ENCODE assay signal across 23 cellular contexts in genomic region chr7:99418260-99418659, GRCh38. TPM values are rescaled to one million over a fixed set of nuclear protein-coding genes. Genes with fewer than 3 reads are reported as not detected.
DNase-seq lines count a peak whose midpoint lies in the region; ATAC-seq, FAIRE-seq and TF ChIP-seq lines count a peak whose summit lies in the region.
"Had no signal": no experiment of that assay in that cellular context is flagged by ENCODE, and none has a peak within 500 bp of the region (broad histone marks: within the 10 kb centered on the region; RNA-seq: fewer than 3 reads in every experiment).

No MANE protein-coding gene starts in this region.

- TF ChIP-seq POLR2A in GM12891 (IDR thresholded peaks at IDR 0.05; ENCODE audit: low read depth, low read length) (0 out of 2 replicates have a peak, but pooled peaks have one; percentile 20), GM12878 (IDR thresholded peaks at IDR 0.05; ENCODE audit: low read depth, low read length) (peak; percentile 56)

- SMC1A ChIA-PET in GM12878 (lab: Charles Lee; ENCODE audit: uncharacterized antibody, unreplicated experiment): no interaction called here

- H3K27ac Mint-ChIP-seq in Caco-2 (ENCODE audit: unreplicated experiment) (peak overlapping the region; percentile 75), neural progenitor cell (no peak overlapping the region)
- H3K27ac Mint-ChIP-seq: CD4-positive, CD25-positive, alpha-beta regulatory T cell had no signal

- peaks cover 8% of the 10 kb centered on the region for H3K4me1 Mint-ChIP-seq in Caco-2 (ENCODE audit: low read depth, unreplicated experiment)
- H3K4me1 Mint-ChIP-seq in neural progenitor cell: no peaks in the 10 kb centered on the region

- TF ChIP-seq RAD21 in GM12878 (IDR thresholded peaks at IDR 0.05; ENCODE audit: insufficient read depth, low read depth, low read length): no peak

- H3K4me1 ChIP-seq in Caco-2: no peaks in the 10 kb centered on the region
- H3K4me1 ChIP-seq in GM12878 (ENCODE audit: control insufficient read depth, insufficient read depth, low read length): no peaks in the 10 kb centered on the region
- H3K4me1 ChIP-seq in osteoblast (ENCODE audit: insufficient read depth, low read length): no peaks in the 10 kb centered on the region
- H3K4me1 ChIP-seq in neural progenitor cell: no peaks in the 10 kb centered on the region

- H3K36me3 ChIP-seq in Caco-2 (ENCODE audit: control insufficient read depth, insufficient read depth, low read length): peaks cover 16% of the 10 kb centered on the region
- H3K36me3 ChIP-seq in GM12878 (ENCODE audit: control insufficient read depth in 2 of 2, insufficient read depth in 2 of 2, low read length in 1 of 2): peaks cover 23 to 24% of the 10 kb centered on the region in 2 experiments
- H3K36me3 ChIP-seq in osteoblast (ENCODE audit: insufficient read depth, low read length): peaks cover 69% of the 10 kb centered on the region
- H3K36me3 ChIP-seq in neural progenitor cell: peaks cover 7% of the 10 kb centered on the region

- CTCF ChIA-PET in Caco-2 (lab: Charles Lee) (no interaction called here), GM12878 (lab: Yijun Ruan, JAX) (no interaction called here)

- peaks cover 9% of the 10 kb centered on the region for H3F3A ChIP-seq in neural progenitor cell (ENCODE audit: low read depth)

- H2AFZ ChIP-seq in GM12878 (ENCODE audit: control insufficient read depth, low read depth, low read length) (no peak overlapping the region), osteoblast (ENCODE audit: low read length) (no peak overlapping the region), neural progenitor cell (replicated peaks) (no peak overlapping the region)

- no peak overlapping the region for H3K27ac ChIP-seq in GM12878 (ENCODE audit: control insufficient read depth, insufficient read depth)
- no peak overlapping the region for H3K27ac ChIP-seq in osteoblast (ENCODE audit: low read depth, low read length)
- H3K27ac ChIP-seq in neural progenitor cell: no peak overlapping the region
- H3K27ac ChIP-seq: SK-N-MC had no signal

- in situ Hi-C loops in GM12878 (cut with MboI): no loop called here

- H3K27me3 ChIP-seq in Caco-2 (replicated peaks; ENCODE audit: control insufficient read depth, insufficient read depth, low read length) (no peaks in the 10 kb centered on the region), GM12878 (replicated peaks in 1 of 2; ENCODE audit: control insufficient read depth in 2 of 2, insufficient read depth in 2 of 2, low read length in 1 of 2) (no peaks in the 10 kb centered on the region), osteoblast (ENCODE audit: insufficient read depth, low read length) (no peaks in the 10 kb centered on the region), neural progenitor cell (no peaks in the 10 kb centered on the region)

- POLR2A ChIA-PET in Caco-2 (lab: Charles Lee) (interaction anchor here (0.8 to 2.0 kb wide), 2 partner anchors 9 to 44 kb away, joined by 3 to 13 read pairs; partner anchors contain the start of genes ARPC1B, BUD31 and PDAP1), GM12878 (lab: Charles Lee) (no interaction called here)

- RAD21 ChIA-PET in GM12878 (lab: Charles Lee; ENCODE audit: unreplicated experiment): no interaction called here

- FAIRE-seq in GM12891 (lab: Jason Lieb, UNC) (no peak), GM12878 (lab: Jason Lieb, UNC) (no peak)
- FAIRE-seq: GM18507, H54 had no signal

- BruUV-seq in Caco-2 (replicated peaks; lab: Mats Ljungman, UMichigan): no TSS peak
- BruUV-seq in GM12878 (replicated peaks; lab: Mats Ljungman, UMichigan): no TSS peak

- H3K4me3 Mint-ChIP-seq in Caco-2 (ENCODE audit: unreplicated experiment) (no peak overlapping the region), neural progenitor cell (no peak overlapping the region)
- H3K4me3 Mint-ChIP-seq: CD4-positive, CD25-positive, alpha-beta regulatory T cell had no signal

- no peak overlapping the region for H3K4me2 ChIP-seq in GM12878 (ENCODE audit: control insufficient read depth, insufficient read depth)
- H3K4me2 ChIP-seq in osteoblast (ENCODE audit: insufficient read depth, low read length): no peak overlapping the region
- H3K4me2 ChIP-seq in neural progenitor cell: no peak overlapping the region

- H3K27me3 Mint-ChIP-seq in Caco-2 (ENCODE audit: insufficient read depth, unreplicated experiment): no peaks in the 10 kb centered on the region
- H3K27me3 Mint-ChIP-seq in neural progenitor cell (ENCODE audit: insufficient read depth, low read depth): no peaks in the 10 kb centered on the region
- H3K27me3 Mint-ChIP-seq: CD4-positive, CD25-positive, alpha-beta regulatory T cell had no signal

- intact Hi-C loops in Caco-2 (cut with micrococcal nuclease; ENCODE audit: unreplicated experiment) (no loop called here), GM12878 (cut with micrococcal nuclease; ENCODE audit: unreplicated experiment) (no loop called here)

- TF ChIP-seq CTCF in Caco-2 (IDR thresholded peaks at IDR 0.05; ENCODE audit: insufficient read depth in 1 of 2, low read depth in 1 of 2, low read length in 1 of 2, severe bottlenecking in 1 of 2, unreplicated experiment in 1 of 2) (no peak), GM12878 (IDR thresholded peaks at IDR 0.05 in 2 of 3, conservative IDR thresholded peaks at IDR 0.05 in 1 of 3; ENCODE audit: control insufficient read depth in 2 of 3, extremely low read depth in 1 of 3, insufficient read depth in 1 of 3, low read depth in 3 of 3, low read length in 3 of 3) (no peak), osteoblast (IDR thresholded peaks at IDR 0.05; ENCODE audit: extremely low read depth, low read depth, low read length) (no peak), neural progenitor cell (IDR thresholded peaks at IDR 0.05) (no peak)

- H4K20me1 ChIP-seq in GM12878 (ENCODE audit: control insufficient read depth, insufficient read depth): no peaks in the 10 kb centered on the region
- H4K20me1 ChIP-seq in osteoblast (ENCODE audit: insufficient read depth, low read length): peaks cover 2% of the 10 kb centered on the region
- peaks cover 12% of the 10 kb centered on the region for H4K20me1 ChIP-seq in neural progenitor cell (ENCODE audit: low read depth)

- no peak; the same call in 2 of the 3 replicates for ATAC-seq in GM12878
- ATAC-seq in HG02973 (IDR thresholded peaks at IDR 0.05; ENCODE audit: unreplicated experiment): no peak

- WGBS in GM12878 (ENCODE audit: insufficient coverage, insufficient replicate concordance, low lambda C conversion rate, missing lambda C conversion rate): 97% methylated on average over 9 of the region's 9 CpGs

- TF ChIP-seq EP300 in GM12878 (IDR thresholded peaks at IDR 0.05; ENCODE audit: borderline replicate concordance in 1 of 2, control insufficient read depth in 1 of 2, low read depth in 2 of 2, low read length in 2 of 2): no peak

- H3K9me3 Mint-ChIP-seq in Caco-2 (ENCODE audit: unreplicated experiment) (no peaks in the 10 kb centered on the region), neural progenitor cell (no peaks in the 10 kb centered on the region)
- H3K9me3 Mint-ChIP-seq: CD4-positive, CD25-positive, alpha-beta regulatory T cell had no signal

- H3K9ac ChIP-seq in GM12878 (ENCODE audit: control insufficient read depth, insufficient read depth, low read length): no peak overlapping the region
- no peak overlapping the region for H3K9ac ChIP-seq in neural progenitor cell

- H3K36me3 Mint-ChIP-seq in Caco-2 (ENCODE audit: insufficient read depth, unreplicated experiment): peaks cover 100% of the 10 kb centered on the region
- peaks cover 30% of the 10 kb centered on the region for H3K36me3 Mint-ChIP-seq in neural progenitor cell

- H3K79me2 ChIP-seq in GM12878 (ENCODE audit: control insufficient read depth, insufficient read depth, low read length) (no peaks in the 10 kb centered on the region), osteoblast (ENCODE audit: insufficient read depth, low read length) (peaks cover 20% of the 10 kb centered on the region), neural progenitor cell (ENCODE audit: low read depth) (no peaks in the 10 kb centered on the region)

- H3K9me3 ChIP-seq in Caco-2 (no peaks in the 10 kb centered on the region), GM12878 (replicated peaks; ENCODE audit: control insufficient read depth, insufficient read depth, low read length) (no peaks in the 10 kb centered on the region), osteoblast (ENCODE audit: low read depth, low read length) (no peaks in the 10 kb centered on the region), neural progenitor cell (ENCODE audit: low read depth) (peaks cover 3% of the 10 kb centered on the region)

- DNase-seq in Caco-2: no peak
- no peak for DNase-seq in GM12891 (ENCODE audit: insufficient read length, low spot score)
- no peak for DNase-seq in GM12878 (ENCODE audit: low read depth, low spot score)
- peak; percentile 36 for DNase-seq in osteoblast (ENCODE audit: insufficient read length, low spot score, missing footprints)
- no peak for DNase-seq in neural progenitor cell (ENCODE audit: low spot score)
- DNase-seq in putamen (ENCODE audit: low spot score): no peak
- DNase-seq: CD4-positive, CD25-positive, alpha-beta regulatory T cell; DMS 273 treated with DMSO at 0.1 percent for 48 hours; DMS79 treated with DMSO at 0.1 percent for 48 hours; MM.1S; NCI-H1048; NCI-H1417 treated with DMSO at 0.1 percent for 48 hours; NCI-H187 treated with DMSO at 0.1 percent for 48 hours; NCI-H2107; NCI-H446 treated with DMSO at 0.1 percent for 48 hours; NCI-H526 treated with DMSO at 0.1 percent for 48 hours; OCI-M1; SHP77 treated with DMSO at 0.1 percent for 48 hours; SW 1271 had no signal

- H3K4me3 ChIP-seq in Caco-2 (ENCODE audit: low read depth, low read length) (no peak overlapping the region), GM12878 (no peak overlapping the region), osteoblast (ENCODE audit: insufficient read depth, low read length) (no peak overlapping the region), neural progenitor cell (no peak overlapping the region)
- H3K4me3 ChIP-seq: SK-N-MC had no signal

RNA-seq across cellular contexts. Expression of gene BUD31, which starts 9.5 kb away (rescaled TPM):
- total RNA-seq in Caco-2 (2022) (199 and 220 TPM in 2 replicates), GM12878 (2014; rRNA removed) (107 TPM in 2 replicates), GM12878 (2014; rRNA removed; fragmentation: Illumina TruSeq; extraction: Trizol) (131 and 143 TPM in 2 replicates), GM12878 (2021) (108 and 134 TPM in 2 replicates), osteoblast (122 and 124 TPM in 2 replicates), neural progenitor cell (ENCODE audit: low replicate concordance) (59.7 and 98.2 TPM in 2 replicates)
- polyA plus RNA-seq in GM12891 (2012; ENCODE audit: low read depth, missing spikeins): 93.9 TPM
- 18.3 and 21.9 TPM in 2 replicates for total RNA-seq in GM12878 (2013; cell fraction: nucleolus; rRNA removed)
- 88.1 TPM for polyA plus RNA-seq in GM12878 (2011; ENCODE audit: low read depth)
- polyA plus RNA-seq in GM12878 (2011; rRNA removed) (74.2 and 104 TPM in 2 replicates), GM12878 (2014; fragmentation: Illumina TruSeq; extraction: Trizol) (185 and 257 TPM in 2 replicates), GM12878 (2014; fragmentation: Nextera tagmentation; extraction: Ambion mirVana) (100 to 1,000 TPM; 125 to 127 TPM), GM12878 (2014; rRNA removed) (112 and 118 TPM in 2 replicates), GM12878 (2016; fragmentation: Nextera tagmentation; extraction: Ambion mirVana) (100 to 1,000 TPM; 301 to 317 TPM)
- polyA plus RNA-seq in GM12878 (2011; cell fraction: cytosol; rRNA removed): 78.9 and 85.9 TPM in 2 replicates
- 42.2 and 44.8 TPM in 2 replicates for polyA plus RNA-seq in GM12878 (2011; cell fraction: nucleus; rRNA removed)
- 90.5 and 113 TPM in 2 replicates for polyA plus RNA-seq in GM12878 (2012)
- 41.5 and 60.5 TPM in 2 replicates for polyA minus RNA-seq in GM12878 (2011; rRNA and poly(A)+ RNA removed)
- 21.0 and 24.6 TPM in 2 replicates for polyA minus RNA-seq in GM12878 (2011; cell fraction: cytosol; rRNA and poly(A)+ RNA removed)
- polyA minus RNA-seq in GM12878 (2011; cell fraction: nucleus; rRNA and poly(A)+ RNA removed): 12.0 and 18.1 TPM in 2 replicates

RNA-seq across cellular contexts. Expression of gene PDAP1, which starts 9.9 kb away (rescaled TPM):
- total RNA-seq in Caco-2 (2022) (180 and 191 TPM in 2 replicates), GM12878 (2014; rRNA removed) (35.9 and 37.8 TPM in 2 replicates), GM12878 (2014; rRNA removed; fragmentation: Illumina TruSeq; extraction: Trizol) (94.9 and 107 TPM in 2 replicates), GM12878 (2021) (111 and 114 TPM in 2 replicates), osteoblast (33.0 and 33.7 TPM in 2 replicates), neural progenitor cell (ENCODE audit: low replicate concordance) (136 and 170 TPM in 2 replicates)
- polyA plus RNA-seq in GM12891 (2012; ENCODE audit: low read depth, missing spikeins): 123 TPM
- 9.5 and 11.1 TPM in 2 replicates for total RNA-seq in GM12878 (2013; cell fraction: nucleolus; rRNA removed)
- polyA plus RNA-seq in GM12878 (2011; ENCODE audit: low read depth): 68.1 TPM
- polyA plus RNA-seq in GM12878 (2011; rRNA removed) (30.5 and 48.4 TPM in 2 replicates), GM12878 (2014; fragmentation: Illumina TruSeq; extraction: Trizol) (132 and 200 TPM in 2 replicates), GM12878 (2014; fragmentation: Nextera tagmentation; extraction: Ambion mirVana) (10 to 100 TPM in 1 of 2 experiments, 1 to 10 TPM in 1; 6.6 to 13.8 TPM), GM12878 (2014; rRNA removed) (60.6 and 76.4 TPM in 2 replicates), GM12878 (2016; fragmentation: Nextera tagmentation; extraction: Ambion mirVana) (100 to 1,000 TPM in 1 of 2 experiments, 10 to 100 TPM in 1; 99.1 to 107 TPM)
- polyA plus RNA-seq in GM12878 (2011; cell fraction: cytosol; rRNA removed): 28.5 and 38.4 TPM in 2 replicates
- 19.5 and 39.0 TPM in 2 replicates for polyA plus RNA-seq in GM12878 (2011; cell fraction: nucleus; rRNA removed)
- polyA plus RNA-seq in GM12878 (2012): 94.4 and 117 TPM in 2 replicates
- polyA minus RNA-seq in GM12878 (2011; rRNA and poly(A)+ RNA removed): 10.3 and 46.3 TPM in 2 replicates
- polyA minus RNA-seq in GM12878 (2011; cell fraction: cytosol; rRNA and poly(A)+ RNA removed): 8.9 and 9.8 TPM in 2 replicates
- polyA minus RNA-seq in GM12878 (2011; cell fraction: nucleus; rRNA and poly(A)+ RNA removed): 2.7 and 8.7 TPM in 2 replicates

RNA-seq across cellular contexts. Expression of gene PTCD1, which starts 20.3 kb away (rescaled TPM):
- total RNA-seq in Caco-2 (2022): 59.6 TPM in 2 replicates
- polyA plus RNA-seq in GM12891 (2012; ENCODE audit: low read depth, missing spikeins): 4.4 TPM
- total RNA-seq in GM12878 (2013; cell fraction: nucleolus; rRNA removed): 8.8 and 19.1 TPM in 2 replicates
- 8.2 and 9.7 TPM in 2 replicates for total RNA-seq in GM12878 (2014; rRNA removed)
- total RNA-seq in GM12878 (2014; rRNA removed; fragmentation: Illumina TruSeq; extraction: Trizol): 3.3 and 4.5 TPM in 2 replicates
- total RNA-seq in GM12878 (2021): 6.2 and 8.8 TPM in 2 replicates
- polyA plus RNA-seq in GM12878 (2011; ENCODE audit: low read depth): 2.4 TPM
- 3.0 and 4.2 TPM in 2 replicates for polyA plus RNA-seq in GM12878 (2011; rRNA removed)
- 4.4 and 6.9 TPM in 2 replicates for polyA plus RNA-seq in GM12878 (2011; cell fraction: cytosol; rRNA removed)
- 9.9 and 10.2 TPM in 2 replicates for polyA plus RNA-seq in GM12878 (2011; cell fraction: nucleus; rRNA removed)
- 4.4 and 5.9 TPM in 2 replicates for polyA plus RNA-seq in GM12878 (2012)
- polyA plus RNA-seq in GM12878 (2014; fragmentation: Illumina TruSeq; extraction: Trizol): 0.78 and 1.9 TPM in 2 replicates
- polyA plus RNA-seq in GM12878 (2014; fragmentation: Nextera tagmentation; extraction: Ambion mirVana): under 1 TPM; 0.26 to 0.42 TPM
- 7.6 and 8.7 TPM in 2 replicates for polyA plus RNA-seq in GM12878 (2014; rRNA removed)
- polyA plus RNA-seq in GM12878 (2016; fragmentation: Nextera tagmentation; extraction: Ambion mirVana): 1 to 10 TPM; 5.6 to 5.9 TPM
- 2.8 and 6.6 TPM in 2 replicates for polyA minus RNA-seq in GM12878 (2011; rRNA and poly(A)+ RNA removed)
- polyA minus RNA-seq in GM12878 (2011; cell fraction: cytosol; rRNA and poly(A)+ RNA removed): 1.2 and 1.7 TPM in 2 replicates
- 3.0 and 4.6 TPM in 2 replicates for polyA minus RNA-seq in GM12878 (2011; cell fraction: nucleus; rRNA and poly(A)+ RNA removed)
- total RNA-seq in osteoblast: 5.3 and 7.6 TPM in 2 replicates
- 8.3 and 10.5 TPM in 2 replicates for total RNA-seq in neural progenitor cell (ENCODE audit: low replicate concordance)

RNA-seq across cellular contexts. Expression of gene CPSF4, which starts 20.5 kb away (rescaled TPM):
- total RNA-seq in Caco-2 (2022): 133 and 158 TPM in 2 replicates
- polyA plus RNA-seq in GM12891 (2012; ENCODE audit: low read depth, missing spikeins): 37.3 TPM
- total RNA-seq in GM12878 (2013; cell fraction: nucleolus; rRNA removed): 81.7 and 84.6 TPM in 2 replicates
- total RNA-seq in GM12878 (2014; rRNA removed): 46.6 and 46.9 TPM in 2 replicates
- total RNA-seq in GM12878 (2014; rRNA removed; fragmentation: Illumina TruSeq; extraction: Trizol): 31.1 and 31.6 TPM in 2 replicates
- 56.3 and 56.9 TPM in 2 replicates for total RNA-seq in GM12878 (2021)
- polyA plus RNA-seq in GM12878 (2011; ENCODE audit: low read depth): 17.0 TPM
- 28.4 and 51.3 TPM in 2 replicates for polyA plus RNA-seq in GM12878 (2011; rRNA removed)
- 70.0 and 91.6 TPM in 2 replicates for polyA plus RNA-seq in GM12878 (2011; cell fraction: cytosol; rRNA removed)
- 145 and 158 TPM in 2 replicates for polyA plus RNA-seq in GM12878 (2011; cell fraction: nucleus; rRNA removed)
- polyA plus RNA-seq in GM12878 (2012): 35.2 and 36.2 TPM in 2 replicates
- polyA plus RNA-seq in GM12878 (2014; fragmentation: Illumina TruSeq; extraction: Trizol): 25.2 and 45.8 TPM in 2 replicates
- polyA plus RNA-seq in GM12878 (2014; fragmentation: Nextera tagmentation; extraction: Ambion mirVana): 10 to 100 TPM; 13.6 to 14.9 TPM
- polyA plus RNA-seq in GM12878 (2014; rRNA removed): 70.1 and 76.9 TPM in 2 replicates
- 10 to 100 TPM; 35.8 to 44.3 TPM for polyA plus RNA-seq in GM12878 (2016; fragmentation: Nextera tagmentation; extraction: Ambion mirVana)
- 43.1 and 53.2 TPM in 2 replicates for polyA minus RNA-seq in GM12878 (2011; rRNA and poly(A)+ RNA removed)
- 17.8 and 17.9 TPM in 2 replicates for polyA minus RNA-seq in GM12878 (2011; cell fraction: cytosol; rRNA and poly(A)+ RNA removed)
- 25.1 and 38.1 TPM in 2 replicates for polyA minus RNA-seq in GM12878 (2011; cell fraction: nucleus; rRNA and poly(A)+ RNA removed)
- total RNA-seq in osteoblast: 80.2 and 101 TPM in 2 replicates
- 72.1 and 120 TPM in 2 replicates for total RNA-seq in neural progenitor cell (ENCODE audit: low replicate concordance)

RNA-seq across cellular contexts. Expression of gene ARPC1B, which starts 43.7 kb away (rescaled TPM):
- total RNA-seq in Caco-2 (2022): 128 and 135 TPM in 2 replicates
- polyA plus RNA-seq in GM12891 (2012; ENCODE audit: low read depth, missing spikeins): 631 TPM
- total RNA-seq in GM12878 (2013; cell fraction: nucleolus; rRNA removed): 141 and 182 TPM in 2 replicates
- 719 and 762 TPM in 2 replicates for total RNA-seq in GM12878 (2014; rRNA removed)
- total RNA-seq in GM12878 (2014; rRNA removed; fragmentation: Illumina TruSeq; extraction: Trizol): 170 and 199 TPM in 2 replicates
- 368 and 403 TPM in 2 replicates for total RNA-seq in GM12878 (2021)
- 363 TPM for polyA plus RNA-seq in GM12878 (2011; ENCODE audit: low read depth)
- polyA plus RNA-seq in GM12878 (2011; rRNA removed): 314 and 406 TPM in 2 replicates
- 858 and 1,050 TPM in 2 replicates for polyA plus RNA-seq in GM12878 (2011; cell fraction: cytosol; rRNA removed)
- 603 and 732 TPM in 2 replicates for polyA plus RNA-seq in GM12878 (2011; cell fraction: nucleus; rRNA removed)
- 639 and 642 TPM in 2 replicates for polyA plus RNA-seq in GM12878 (2012)
- 91.0 and 148 TPM in 2 replicates for polyA plus RNA-seq in GM12878 (2014; fragmentation: Illumina TruSeq; extraction: Trizol)
- 100 to 1,000 TPM in 1 of 2 experiments, 10 to 100 TPM in 1; 14.1 to 135 TPM for polyA plus RNA-seq in GM12878 (2014; fragmentation: Nextera tagmentation; extraction: Ambion mirVana)
- polyA plus RNA-seq in GM12878 (2014; rRNA removed): 628 and 811 TPM in 2 replicates
- polyA plus RNA-seq in GM12878 (2016; fragmentation: Nextera tagmentation; extraction: Ambion mirVana): 100 to 1,000 TPM; 577 to 598 TPM
- polyA minus RNA-seq in GM12878 (2011; rRNA and poly(A)+ RNA removed): 194 and 384 TPM in 2 replicates
- 199 and 205 TPM in 2 replicates for polyA minus RNA-seq in GM12878 (2011; cell fraction: cytosol; rRNA and poly(A)+ RNA removed)
- polyA minus RNA-seq in GM12878 (2011; cell fraction: nucleus; rRNA and poly(A)+ RNA removed): 112 and 162 TPM in 2 replicates
- total RNA-seq in osteoblast: 248 and 273 TPM in 2 replicates
- 23.6 and 50.5 TPM in 2 replicates for total RNA-seq in neural progenitor cell (ENCODE audit: low replicate concordance)
